30 cellular contexts compared by ENCODE assay signal in the genomic region with DNA sequence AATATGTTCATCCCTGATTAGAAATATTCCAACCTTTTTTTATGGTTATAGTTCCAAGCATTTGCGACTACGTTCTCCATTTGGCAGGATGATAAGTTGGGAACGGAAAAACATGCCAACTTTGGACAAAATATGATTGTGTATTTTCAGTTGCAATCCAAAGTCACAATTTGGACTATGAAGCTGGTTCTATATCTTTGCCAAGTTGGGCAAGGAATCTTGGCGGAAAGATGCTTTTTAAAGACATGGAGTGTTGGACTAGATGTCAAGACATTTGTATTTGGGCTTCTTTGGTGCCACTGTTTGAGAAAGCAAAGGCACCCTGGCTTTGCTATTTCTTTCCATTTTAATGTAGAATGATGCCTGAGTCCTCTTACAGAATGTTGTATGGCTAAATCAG.
"Had no signal": no experiment of that assay in that cellular context is flagged by ENCODE, and none has a peak within 500 bp of the region (broad histone marks: within the 10 kb centered on the region; RNA-seq: fewer than 3 reads in every experiment).

No MANE protein-coding gene starts in this region.

- H3K9me3 ChIP-seq: left lung, lower lobe of right lung, neutrophil, right atrium auricular region, stomach, testis, thyroid gland, upper lobe of right lung had no signal

- H3K27me3 ChIP-seq: left lung, neutrophil, right atrium auricular region, stomach, testis, thyroid gland, upper lobe of right lung had no signal

- H3K4me1 ChIP-seq: lower lobe of right lung, parathyroid adenoma, testis, thyroid gland, upper lobe of right lung had no signal

- H3K27me3 Mint-ChIP-seq: progenitor cell of endocrine pancreas had no signal

- H3K4me3 Mint-ChIP-seq: immature natural killer cell; mesothelial cell of epicardium; naive B cell; natural killer cell; nephron progenitor cell; neural progenitor cell; stimulated activated naive B cell treated with anti-CD40 and anti-IgM and Interleukin-4, amounts not matched to agents 10 μg/mL and 1 μg/mL and 100 μg/mL, for 72 hours had no signal

- H3K27ac Mint-ChIP-seq: immature natural killer cell; mesothelial cell of epicardium; naive B cell; natural killer cell; nephron progenitor cell; neural progenitor cell; progenitor cell of endocrine pancreas; stimulated activated naive B cell treated with anti-CD40 and anti-IgM and Interleukin-4, amounts not matched to agents 10 μg/mL and 1 μg/mL and 100 μg/mL, for 72 hours had no signal

- H3K36me3 ChIP-seq: left lung, lower lobe of right lung, neural progenitor cell, neutrophil, right atrium auricular region, stomach, thyroid gland, upper lobe of right lung had no signal

- H3K4me1 Mint-ChIP-seq: immature natural killer cell; naive B cell; natural killer cell; nephron progenitor cell; stimulated activated naive B cell treated with anti-CD40 and anti-IgM and Interleukin-4, amounts not matched to agents 10 μg/mL and 1 μg/mL and 100 μg/mL, for 72 hours had no signal

- H3K9me3 Mint-ChIP-seq: immature natural killer cell had no signal

- DNase-seq: hypothalamus; immature natural killer cell; kidney; left colon; left lung; lower lobe of right lung; mammary epithelial cell; mesendoderm; naive B cell; natural killer cell; nephron progenitor cell; occipital lobe; stimulated activated CD4-positive, alpha-beta T cell treated with anti-CD3 and anti-CD28 coated beads, Interleukin-12 subunit alpha, Interleukin-12 subunit beta, amount 100 ng/mL, for 4 hours; stimulated activated CD4-positive, alpha-beta T cell treated with anti-CD3 and anti-CD28 coated beads, Interleukin-15, amount 100 ng/mL, for 24 hours; stimulated activated CD4-positive, alpha-beta T cell treated with anti-CD3 and anti-CD28 coated beads, Interleukin-2, amount 100 ng/mL, for 24 hours; stimulated activated CD4-positive, alpha-beta T cell treated with anti-CD3 and anti-CD28 coated beads, Interleukin-4, amount 100 ng/mL, for 1 hour; stimulated activated naive B cell treated with anti-CD40 and anti-IgM and Interleukin-4, amounts not matched to agents 10 μg/mL and 1 μg/mL and 100 μg/mL, for 72 hours; stimulated activated naive CD8-positive, alpha-beta T cell treated with anti-CD3 and anti-CD28 coated beads, Interleukin-15, Interleukin-2, amounts not matched to agents 100 U/mL and 50 U/mL, for 24 hours; stomach; testis; thyroid gland; upper lobe of right lung had no signal

- H3K4me3 ChIP-seq: left lung, lower lobe of right lung, right atrium auricular region, skin epidermis, stomach, testis, thyroid gland, upper lobe of right lung had no signal

- H3K36me3 Mint-ChIP-seq: immature natural killer cell, naive B cell, neural progenitor cell had no signal

- H3K27ac ChIP-seq: left lung, lower lobe of right lung, neural progenitor cell, neutrophil, parathyroid adenoma, right atrium auricular region, skin epidermis, testis, thyroid gland, upper lobe of right lung had no signal

- ATAC-seq: left colon; left lung; lower lobe of right lung; natural killer cell; sciatic nerve; stimulated activated naive B cell treated with anti-CD40 and anti-IgM and Interleukin-4, amounts not matched to agents 10 μg/mL and 1 μg/mL and 100 μg/mL, for 72 hours; stimulated activated naive CD8-positive, alpha-beta T cell treated with anti-CD3 and anti-CD28 coated beads, Interleukin-15, Interleukin-2, amounts not matched to agents 100 U/mL and 50 U/mL, for 24 hours; upper lobe of right lung had no signal
